Comparison of ENCODE assay signal across 8 cellular contexts in genomic region chr16:10966563-10966962, GRCh38. TPM values are rescaled to one million over a fixed set of nuclear protein-coding genes. Genes with fewer than 3 reads are reported as not detected.
A peak's percentile ranks its signal among the peaks of the same experiment; 100 is the strongest.
DNase-seq lines count a peak whose midpoint lies in the region; ATAC-seq and TF ChIP-seq lines count a peak whose summit lies in the region.
"Not testable (repeated sequence)": the region's sequence is repeated elsewhere in the genome, so short reads cannot be mapped to it uniquely, and the experiment has no call there.

No MANE protein-coding gene starts in this region.

- H3K4me3 Mint-ChIP-seq in CD4-positive, CD25-positive, alpha-beta regulatory T cell: peak overlapping the region in 1 of 4 donors; percentile 9
- peak overlapping the region; percentile 40 for H3K4me3 Mint-ChIP-seq in activated T-cell treated with anti-CD3 and anti-CD28 coated beads, Interleukin-2, amount 50 U/mL, for 24 hours
- not testable (repeated sequence) for H3K4me3 Mint-ChIP-seq in activated naive CD4-positive, alpha-beta T cell treated with anti-CD3 and anti-CD28 coated beads, Interleukin-2, amount 10 ng/mL, durations not matched to agents 7 days and 5 days; MCF 10A (ENCODE audit: unreplicated experiment); stimulated activated naive CD8-positive, alpha-beta T cell treated with anti-CD3 and anti-CD28 coated beads, Interleukin-15, amount 100 ng/mL, for 72 hours

- not testable (repeated sequence) for H3K9me3 ChIP-seq in CD4-positive, CD25-positive, alpha-beta regulatory T cell (ENCODE audit: control insufficient read depth in 2 of 2, low read length in 2 of 2); OCI-LY3 (ENCODE audit: insufficient read depth, low read length)

- H3K27ac Mint-ChIP-seq in CD4-positive, CD25-positive, alpha-beta regulatory T cell: peak overlapping the region in 2 of 3 donors; percentile 90 to 93
- peak overlapping the region; percentile 99 for H3K27ac Mint-ChIP-seq in activated T-cell treated with anti-CD3 and anti-CD28 coated beads, Interleukin-2, amount 50 U/mL, for 24 hours
- H3K27ac Mint-ChIP-seq in activated naive CD4-positive, alpha-beta T cell treated with anti-CD3 and anti-CD28 coated beads, Interleukin-2, amount 10 ng/mL, durations not matched to agents 7 days and 5 days: peak overlapping the region; percentile 66
- peak overlapping the region; percentile 17 for H3K27ac Mint-ChIP-seq in MCF 10A (ENCODE audit: low read depth, unreplicated experiment)
- H3K27ac Mint-ChIP-seq in stimulated activated naive CD8-positive, alpha-beta T cell treated with anti-CD3 and anti-CD28 coated beads, Interleukin-15, amount 100 ng/mL, for 72 hours: peak overlapping the region; percentile 81 to 94

- not testable (repeated sequence) for H3K27me3 Mint-ChIP-seq in CD4-positive, CD25-positive, alpha-beta regulatory T cell; activated T-cell treated with anti-CD3 and anti-CD28 coated beads, Interleukin-2, amount 50 U/mL, for 24 hours; activated naive CD4-positive, alpha-beta T cell treated with anti-CD3 and anti-CD28 coated beads, Interleukin-2, amount 10 ng/mL, durations not matched to agents 7 days and 5 days; MCF 10A (ENCODE audit: insufficient read depth, unreplicated experiment); stimulated activated naive CD8-positive, alpha-beta T cell treated with anti-CD3 and anti-CD28 coated beads, Interleukin-15, amount 100 ng/mL, for 72 hours

- BruUV-seq in MCF 10A (replicated peaks; lab: Mats Ljungman, UMichigan): not testable (repeated sequence)

- H3K79me2 ChIP-seq in OCI-LY3 (ENCODE audit: low read length): not testable (repeated sequence)

- not testable (repeated sequence) for H3K4me3 ChIP-seq in CD4-positive, CD25-positive, alpha-beta regulatory T cell (ENCODE audit: low read depth, low read length); OCI-LY3 (ENCODE audit: low read length)

- POLR2A ChIA-PET in MCF 10A (lab: Yijun Ruan, JAX): not testable (repeated sequence)

- not testable (repeated sequence) for H4K20me1 ChIP-seq in OCI-LY3 (ENCODE audit: insufficient read depth, low read length)

- DNase-seq in CD4-positive, CD25-positive, alpha-beta regulatory T cell: peak in 1 of 3 donors; percentile 49
- peak; percentile 44 for DNase-seq in activated CD4-positive, alpha-beta T cell treated with anti-CD3 and anti-CD28 coated beads for 48 hours
- DNase-seq in activated T-cell treated with anti-CD3 and anti-CD28 coated beads, Interleukin-2, amount 50 U/mL, for 24 hours; activated naive CD4-positive, alpha-beta T cell treated with anti-CD3 and anti-CD28 coated beads, Interleukin-2, amount 10 ng/mL, durations not matched to agents 7 days and 5 days; MCF 10A (ENCODE audit: unreplicated experiment): not testable (repeated sequence)
- peak; percentile 44 for DNase-seq in stimulated activated CD4-positive, alpha-beta T cell treated with anti-CD3 and anti-CD28 coated beads, Interleukin-15, amount 100 ng/mL, for 24 hours
- peak in 1 of 2 donors; percentile 54 for DNase-seq in stimulated activated naive CD8-positive, alpha-beta T cell treated with anti-CD3 and anti-CD28 coated beads, Interleukin-15, amount 100 ng/mL, for 72 hours

- TF ChIP-seq CTCF in OCI-LY3 (IDR thresholded peaks at IDR 0.05; ENCODE audit: low read depth, low read length); MCF 10A (IDR thresholded peaks at IDR 0.05; ENCODE audit: unreplicated experiment): not testable (repeated sequence)

- H3K36me3 ChIP-seq in CD4-positive, CD25-positive, alpha-beta regulatory T cell (ENCODE audit: control insufficient read depth, insufficient read depth, low read length): peaks cover 40% of the 10 kb centered on the region
- H3K36me3 ChIP-seq in OCI-LY3 (replicated peaks; ENCODE audit: low read depth, low read length): peaks cover 18% of the 10 kb centered on the region

- H3K4me1 ChIP-seq in CD4-positive, CD25-positive, alpha-beta regulatory T cell (ENCODE audit: control insufficient read depth, insufficient read depth, low read length, poor library complexity, severe bottlenecking): peaks cover 25% of the 10 kb centered on the region
- peaks cover 36% of the 10 kb centered on the region for H3K4me1 ChIP-seq in OCI-LY3 (ENCODE audit: low read length)

- not testable (repeated sequence) for H3K9ac ChIP-seq in OCI-LY3 (ENCODE audit: low read length)

- ATAC-seq in CD4-positive, CD25-positive, alpha-beta regulatory T cell (ENCODE audit: low read depth in 2 of 2); stimulated activated naive CD8-positive, alpha-beta T cell treated with anti-CD3 and anti-CD28 coated beads, Interleukin-15, amount 100 ng/mL, for 72 hours: not testable (repeated sequence)

- not testable (repeated sequence) for H3K9me3 Mint-ChIP-seq in CD4-positive, CD25-positive, alpha-beta regulatory T cell; activated T-cell treated with anti-CD3 and anti-CD28 coated beads, Interleukin-2, amount 50 U/mL, for 24 hours; activated naive CD4-positive, alpha-beta T cell treated with anti-CD3 and anti-CD28 coated beads, Interleukin-2, amount 10 ng/mL, durations not matched to agents 7 days and 5 days; MCF 10A (ENCODE audit: unreplicated experiment); stimulated activated naive CD8-positive, alpha-beta T cell treated with anti-CD3 and anti-CD28 coated beads, Interleukin-15, amount 100 ng/mL, for 72 hours

- H3K36me3 Mint-ChIP-seq in CD4-positive, CD25-positive, alpha-beta regulatory T cell: peaks cover 18% of the 10 kb centered on the region
- peaks cover 89% of the 10 kb centered on the region for H3K36me3 Mint-ChIP-seq in activated T-cell treated with anti-CD3 and anti-CD28 coated beads, Interleukin-2, amount 50 U/mL, for 24 hours (ENCODE audit: low read depth)
- H3K36me3 Mint-ChIP-seq in activated naive CD4-positive, alpha-beta T cell treated with anti-CD3 and anti-CD28 coated beads, Interleukin-2, amount 10 ng/mL, durations not matched to agents 7 days and 5 days: peaks cover 62% of the 10 kb centered on the region
- H3K36me3 Mint-ChIP-seq in MCF 10A (ENCODE audit: insufficient read depth, unreplicated experiment): peaks cover 41% of the 10 kb centered on the region

- not testable (repeated sequence) for H2AFZ ChIP-seq in OCI-LY3 (ENCODE audit: low read depth, low read length)

- not testable (repeated sequence) for H3K27me3 ChIP-seq in CD4-positive, CD25-positive, alpha-beta regulatory T cell (ENCODE audit: control insufficient read depth, insufficient read depth, low read length); OCI-LY3 (ENCODE audit: low read depth, low read length)

- H3K4me1 Mint-ChIP-seq in CD4-positive, CD25-positive, alpha-beta regulatory T cell: peaks cover 14 to 33% (median 28%) of the 10 kb centered on the region in 4 donors
- H3K4me1 Mint-ChIP-seq in activated T-cell treated with anti-CD3 and anti-CD28 coated beads, Interleukin-2, amount 50 U/mL, for 24 hours (ENCODE audit: low read depth): peaks cover 76% of the 10 kb centered on the region
- peaks cover 85% of the 10 kb centered on the region for H3K4me1 Mint-ChIP-seq in activated naive CD4-positive, alpha-beta T cell treated with anti-CD3 and anti-CD28 coated beads, Interleukin-2, amount 10 ng/mL, durations not matched to agents 7 days and 5 days
- H3K4me1 Mint-ChIP-seq in MCF 10A (ENCODE audit: insufficient read depth, unreplicated experiment): not testable (repeated sequence)
- peaks cover 41% of the 10 kb centered on the region for H3K4me1 Mint-ChIP-seq in stimulated activated naive CD8-positive, alpha-beta T cell treated with anti-CD3 and anti-CD28 coated beads, Interleukin-15, amount 100 ng/mL, for 72 hours

- H3K27ac ChIP-seq in CD4-positive, CD25-positive, alpha-beta regulatory T cell (ENCODE audit: insufficient read depth, low read length, poor library complexity, severe bottlenecking); OCI-LY3 (ENCODE audit: low read length): not testable (repeated sequence)

- CTCF ChIA-PET in activated naive CD4-positive, alpha-beta T cell treated with anti-CD3 and anti-CD28 coated beads, Interleukin-2, amount 10 ng/mL, durations not matched to agents 7 days and 5 days (lab: Charles Lee): interaction anchor here (0.5 to 3.8 kb wide), 3 partner anchors 28 to 439 kb away, joined by 3 to 57 read pairs (median 3); partner anchors contain the start of gene SOCS1
- CTCF ChIA-PET in MCF 10A (lab: Yijun Ruan, JAX): interaction anchor here (0.6 to 21.5 kb wide), 4 partner anchors 10 to 879 kb away, joined by 3 to 342 read pairs (median 60); partner anchors contain the start of gene SOCS1

- H3K4me2 ChIP-seq in OCI-LY3 (ENCODE audit: low read length): peak overlapping the region; percentile 82; the same call in 1 of the 2 replicates

- intact Hi-C loops in MCF 10A (cut with micrococcal nuclease): not testable (repeated sequence)

RNA-seq across cellular contexts. Expression of gene CLEC16A, which starts 22.2 kb away (rescaled TPM):
- total RNA-seq in CD4-positive, CD25-positive, alpha-beta regulatory T cell: 38.9 TPM
- polyA plus RNA-seq in CD4-positive, CD25-positive, alpha-beta regulatory T cell: 10 to 100 TPM; 11.8 to 16.0 (median 12.1) TPM
- 29.1 and 32.4 TPM in 2 replicates for total RNA-seq in MCF 10A (2022)

RNA-seq across cellular contexts. Expression of gene DEXI, which starts 24.3 kb away (rescaled TPM):
- 15.7 TPM for total RNA-seq in CD4-positive, CD25-positive, alpha-beta regulatory T cell
- polyA plus RNA-seq in CD4-positive, CD25-positive, alpha-beta regulatory T cell: 10 to 100 TPM; 49.4 to 53.5 (median 51.8) TPM
- 21.6 and 24.1 TPM in 2 replicates for total RNA-seq in MCF 10A (2022)

Comparison
In these comparisons a context has a peak if more than half of its experiments do, and no peak if none do; other contexts are left out.
1. H3K27ac Mint-ChIP-seq: peak in every context shown above with its lines; median percentile 99 in activated T-cell treated with anti-CD3 and anti-CD28 coated beads, Interleukin-2, amount 50 U/mL, for 24 hours; 92 in CD4-positive, CD25-positive, alpha-beta regulatory T cell; 88 in stimulated activated naive CD8-positive, alpha-beta T cell treated with anti-CD3 and anti-CD28 coated beads, Interleukin-15, amount 100 ng/mL, for 72 hours; 66 in activated naive CD4-positive, alpha-beta T cell treated with anti-CD3 and anti-CD28 coated beads, Interleukin-2, amount 10 ng/mL, durations not matched to agents 7 days and 5 days; 17 in MCF 10A.